ENCODE assay signal across 12 cellular contexts in genomic region chr14:36605506-36605857, GRCh38. TPM values are rescaled to one million over a fixed set of nuclear protein-coding genes. Genes with fewer than 3 reads are reported as not detected.
DNase-seq lines count a peak whose midpoint lies in the region; ATAC-seq and TF ChIP-seq lines count a peak whose summit lies in the region.
"Had no signal": no experiment of that assay in that cellular context is flagged by ENCODE, and none has a peak within 500 bp of the region (broad histone marks: within the 10 kb centered on the region; RNA-seq: fewer than 3 reads in every experiment).

No MANE protein-coding gene starts in this region.

- in situ Hi-C loops in GM13977 (cut with MboI; ENCODE audit: low pct_unique_long_range_greater_than_20kb, low sequenced_read_pairs, unreplicated experiment), result no loop called here

- H3K4me3 ChIP-seq in A673 (ENCODE audit: low read depth, low read length, poor library complexity, severe bottlenecking), result no peak overlapping the region

- POLR2A ChIA-PET in A673 (lab: Charles Lee; ENCODE audit: low non-redundant PET), result no interaction called here

- H3K4me1 ChIP-seq in A673 (ENCODE audit: insufficient read depth, low read length, poor library complexity, severe bottlenecking), result no peaks in the 10 kb centered on the region

- ATAC-seq in GM18502 (IDR thresholded peaks at IDR 0.05; ENCODE audit: poor library complexity, unreplicated experiment), result no peak
- ATAC-seq: activated T-cell treated with anti-CD3 and anti-CD28 coated beads, Interleukin-2, amount 50 U/mL, for 72 hours had no signal

- CTCF ChIA-PET in A673 (lab: Charles Lee), result interaction anchor here (0.7 to 1.9 kb wide), 4 partner anchors 52 to 949 kb away, joined by 3 to 26 read pairs (median 6); no protein-coding TSS in a partner anchor

- no peaks in the 10 kb centered on the region for H3K9me3 ChIP-seq in A673 (ENCODE audit: low read depth, low read length, poor library complexity, severe bottlenecking)

- TF ChIP-seq CTCF in A673 (conservative IDR thresholded peaks at IDR 0.05; ENCODE audit: low read depth, low read length), result no peak; the same call in 1 of the 2 replicates
- TF ChIP-seq CTCF in GM13977 (IDR thresholded peaks at IDR 0.05; ENCODE audit: extremely low read depth, insufficient read depth, missing control alignments), result no peak

- H3K27me3 ChIP-seq in A673 (replicated peaks; ENCODE audit: insufficient read depth, low read depth, low read length, poor library complexity), result peaks cover 8% of the 10 kb centered on the region

- no TSS peak for BruUV-seq in A673 (replicated peaks; lab: Mats Ljungman, UMichigan)

- H3K36me3 ChIP-seq in A673 (ENCODE audit: insufficient read depth, low read length, poor library complexity, severe bottlenecking), result no peaks in the 10 kb centered on the region

- intact Hi-C loops in A673 (cut with micrococcal nuclease; ENCODE audit: unreplicated experiment), result loop anchor here (1.0 kb wide), 1 partner anchor 52 kb away; no protein-coding TSS in a partner anchor

- DNase-seq in A673 (ENCODE audit: low spot score) (peak; percentile 44), DMS153 treated with DMSO at 0.1 percent for 48 hours (lab: John Stamatoyannopoulos, UW; ENCODE audit: unreplicated experiment) (peak; percentile 15), NCI-H2171 treated with DMSO at 0.1 percent for 48 hours (lab: John Stamatoyannopoulos, UW) (peak; percentile 75), dermis blood vessel endothelial cell (peak; percentile 11), GM13977 (ENCODE audit: low spot score) (no peak), H4 (ENCODE audit: low spot score) (no peak), Ammon's horn (ENCODE audit: low spot score) (no peak)
- DNase-seq: activated CD4-positive, CD25-positive, alpha-beta regulatory T cell treated with anti-CD3 and anti-CD28 coated beads, Interleukin-2, amount 50 U/mL, for 72 hours; Right ventricle myocardium superior; stimulated activated naive B cell treated with anti-CD40 and anti-IgM and Interleukin-4, amounts not matched to agents 10 μg/mL and 1 μg/mL and 100 μg/mL, for 72 hours had no signal

- no peak overlapping the region for H3K27ac ChIP-seq in A673 (ENCODE audit: low read depth, low read length, poor library complexity, severe bottlenecking)

RNA-seq across cellular contexts. Expression of gene NKX2-8, which starts 23.1 kb away (rescaled TPM):
- total RNA-seq in A673 (2021) (not detected in 2 replicates), dermis blood vessel endothelial cell (not detected in 2 replicates)
- 1.6 and 1.7 TPM in 2 replicates for total RNA-seq in H4 (2014; rRNA removed; shearing (Covaris generic))
- total RNA-seq: activated T-cell treated with anti-CD3 and anti-CD28 coated beads, Interleukin-2, amount 50 U/mL, for 72 hours; Right ventricle myocardium superior had no signal

RNA-seq across cellular contexts. Expression of gene PAX9, which starts 56.2 kb away (rescaled TPM):
- total RNA-seq in A673 (2021), result 23.4 and 26.2 TPM in 2 replicates
- total RNA-seq in dermis blood vessel endothelial cell, result 0.37 TPM in 1 of 2 replicates, not detected in the other
- total RNA-seq in H4 (2014; rRNA removed; shearing (Covaris generic)), result 4.6 and 5.2 TPM in 2 replicates
- total RNA-seq: Right ventricle myocardium superior had no signal

Comparison
In these comparisons a context has a peak if more than half of its experiments do, and no peak if none do; other contexts are left out.
1. DNase-seq: peak in A673 (single experiment), DMS153 treated with DMSO at 0.1 percent for 48 hours (single experiment), NCI-H2171 treated with DMSO at 0.1 percent for 48 hours (single experiment) and dermis blood vessel endothelial cell (single experiment); none in GM13977 (single experiment), H4 (single experiment) and Ammon's horn (single experiment).